In genomic region chr10:50653142-50653541, GRCh38 we compare ENCODE assay signal across 8 cellular contexts. TPM values are rescaled to one million over a fixed set of nuclear protein-coding genes. Genes with fewer than 3 reads are reported as not detected.
DNase-seq lines count a peak whose midpoint lies in the region; ATAC-seq and TF ChIP-seq lines count a peak whose summit lies in the region.

No MANE protein-coding gene starts in this region.

- H2AK5ac ChIP-seq in mesenchymal stem cell (ENCODE audit: low read length, severe bottlenecking), result no peak overlapping the region

- H3K9me3 ChIP-seq in BE2C, result no peaks in the 10 kb centered on the region
- no peaks in the 10 kb centered on the region for H3K9me3 ChIP-seq in mesenchymal stem cell (ENCODE audit: control insufficient read depth, low read length)

- no peak overlapping the region for H3K23ac ChIP-seq in mesenchymal stem cell (ENCODE audit: low read length in 2 of 2)

- no peak overlapping the region for H3K4me3 ChIP-seq in BE2C (ENCODE audit: low read depth, low read length)
- H3K4me3 ChIP-seq in mesenchymal stem cell (ENCODE audit: insufficient read depth in 1 of 2, low read depth in 1 of 2, low read length in 2 of 2), result no peak overlapping the region

- H3K9ac ChIP-seq in mesenchymal stem cell (ENCODE audit: low read length), result no peak overlapping the region

- H4K8ac ChIP-seq in mesenchymal stem cell (ENCODE audit: low read length), result no peak overlapping the region

- H3K27me3 ChIP-seq in BE2C (no peaks in the 10 kb centered on the region), mesenchymal stem cell (ENCODE audit: control insufficient read depth in 1 of 2, insufficient read depth in 1 of 2, low read length in 2 of 2) (peaks cover 0 to 14% of the 10 kb centered on the region in 2 experiments)

- H3K36me3 ChIP-seq in BE2C, result no peaks in the 10 kb centered on the region
- no peaks in the 10 kb centered on the region for H3K36me3 ChIP-seq in mesenchymal stem cell (ENCODE audit: control insufficient read depth in 1 of 2, insufficient read depth in 2 of 2, low read depth in 1 of 2, low read length in 2 of 2)

- no peak overlapping the region for H3K27ac ChIP-seq in mesenchymal stem cell (ENCODE audit: low read length, poor library complexity, severe bottlenecking)

- peak; percentile 55 for TF ChIP-seq CTCF in BE2C (IDR thresholded peaks at IDR 0.05; ENCODE audit: low read depth, low read length)

- ATAC-seq in GM18868 (IDR thresholded peaks at IDR 0.05; ENCODE audit: unreplicated experiment), result peak; percentile 34
- no peak for ATAC-seq in GM19324 (IDR thresholded peaks at IDR 0.05; ENCODE audit: low FRiP score, unreplicated experiment)

- no peak overlapping the region for H2AFZ ChIP-seq in mesenchymal stem cell (ENCODE audit: low read depth, low read length)

- no peak overlapping the region for H2BK120ac ChIP-seq in mesenchymal stem cell (ENCODE audit: low read depth, low read length)

- no peak overlapping the region for H3K4me2 ChIP-seq in mesenchymal stem cell (ENCODE audit: low read length, poor library complexity, severe bottlenecking)

- no peak overlapping the region for H2BK5ac ChIP-seq in mesenchymal stem cell (ENCODE audit: low read depth, low read length, poor library complexity, severe bottlenecking)

- no peak overlapping the region for H2BK12ac ChIP-seq in mesenchymal stem cell (ENCODE audit: low read length in 2 of 2)

- WGBS in mesenchymal stem cell, result 16% methylated on average over 2 of the region's 3 CpGs

- no peak overlapping the region for H2BK15ac ChIP-seq in mesenchymal stem cell (ENCODE audit: low read depth, poor library complexity, severe bottlenecking)

- no peak overlapping the region for H4K91ac ChIP-seq in mesenchymal stem cell (ENCODE audit: low read length)

- H3K4me1 ChIP-seq in BE2C (no peaks in the 10 kb centered on the region), mesenchymal stem cell (ENCODE audit: control insufficient read depth, insufficient read depth, low read depth, low read length) (no peaks in the 10 kb centered on the region)

- H3K14ac ChIP-seq in mesenchymal stem cell (ENCODE audit: low read length in 2 of 2), result no peak overlapping the region

- H3K4ac ChIP-seq in mesenchymal stem cell (ENCODE audit: low read depth in 1 of 2, low read length in 2 of 2), result no peak overlapping the region

- no peaks in the 10 kb centered on the region for H3K79me1 ChIP-seq in mesenchymal stem cell (replicated peaks; ENCODE audit: low read length, poor library complexity, severe bottlenecking)

- no peak for DNase-seq in BE2C
- DNase-seq in NCI-H2227 (lab: John Stamatoyannopoulos, UW; ENCODE audit: unreplicated experiment), result peak; percentile 1
- DNase-seq in dermis blood vessel endothelial cell, result peak; percentile 62
- DNase-seq in mesenchymal stem cell, result peak; percentile 28
- no peak for DNase-seq in COR-L47 (lab: John Stamatoyannopoulos, UW)
- no peak for DNase-seq in 8988T

- H3K18ac ChIP-seq in mesenchymal stem cell (ENCODE audit: low read depth in 1 of 2, low read length in 2 of 2), result no peak overlapping the region

RNA-seq across cellular contexts. Expression of gene SGMS1, which starts 29.4 kb away (rescaled TPM):
- polyA plus RNA-seq in BE2C (2012; ENCODE audit: insufficient read depth, insufficient read length, low read depth), result 5.3 TPM
- 64.0 and 69.3 TPM in 2 replicates for total RNA-seq in dermis blood vessel endothelial cell
- 5.5 TPM for polyA plus RNA-seq in mesenchymal stem cell (2013, experiment 1 of 2)
- polyA plus RNA-seq in mesenchymal stem cell (2013, experiment 2 of 2), result 5.6 TPM

Comparison
In these comparisons a context has a peak if more than half of its experiments do, and no peak if none do; other contexts are left out.
1. DNase-seq: peak in NCI-H2227 (single experiment), dermis blood vessel endothelial cell (single experiment) and mesenchymal stem cell (single experiment); none in BE2C (single experiment), COR-L47 (single experiment) and 8988T (single experiment).